In the genomic region with DNA sequence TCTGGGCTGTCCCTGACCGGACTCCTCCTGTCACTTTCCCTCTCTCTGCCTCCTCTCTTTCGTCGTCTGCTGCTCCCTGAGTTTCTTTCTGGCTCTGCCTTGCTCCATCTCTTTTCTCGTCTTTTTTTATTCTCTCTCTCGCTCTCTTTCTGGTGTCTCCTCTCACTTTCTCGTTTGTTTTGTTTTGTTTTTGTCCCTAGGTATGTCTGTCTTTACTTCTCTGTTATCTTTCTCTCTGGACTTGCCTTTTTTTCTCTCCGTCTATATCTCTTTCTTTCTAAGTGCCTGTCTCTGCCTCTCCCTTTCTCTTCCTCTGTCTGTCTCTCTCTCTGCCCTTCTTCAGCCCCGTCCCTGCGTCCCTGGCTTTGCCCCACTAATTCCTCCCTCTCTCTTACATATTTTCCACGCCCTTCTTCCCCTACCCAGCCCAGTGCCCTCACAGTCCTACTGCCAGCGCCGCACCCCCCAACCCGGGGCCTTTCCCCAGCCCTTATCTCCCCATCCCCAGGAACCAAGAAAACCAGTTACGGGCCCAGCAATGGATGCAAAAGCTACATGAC, we compare ENCODE assay signal across 10 cellular contexts. TPM values are rescaled to one million over a fixed set of nuclear protein-coding genes. Genes with fewer than 3 reads are reported as not detected.
DNase-seq lines count a peak whose midpoint lies in the region; ATAC-seq and TF ChIP-seq lines count a peak whose summit lies in the region.
"Had no signal": no experiment of that assay in that cellular context is flagged by ENCODE, and none has a peak within 500 bp of the region (broad histone marks: within the 10 kb centered on the region; RNA-seq: fewer than 3 reads in every experiment).

No MANE protein-coding gene starts in this region.

- peaks cover 13 to 27% (median 19%) of the 10 kb centered on the region in 5 donors for H3K27me3 Mint-ChIP-seq in naive thymus-derived CD8-positive, alpha-beta T cell

- H3K4me3 ChIP-seq in BE2C (ENCODE audit: low read depth, low read length) (peak overlapping the region; percentile 44), HCT116 (replicated peaks in 1 of 2; ENCODE audit: low read depth in 1 of 2, low read length in 2 of 2) (peak overlapping the region; percentile 27 to 30; a peak in 3 of 4 replicates), adrenal gland (no peak overlapping the region)

- POLR2A ChIA-PET in HCT116 (lab: Charles Lee), result no interaction called here
- POLR2A ChIA-PET in naive thymus-derived CD8-positive, alpha-beta T cell (lab: Charles Lee), result interaction anchor here (0.6 kb wide), 1 partner anchor 328 kb away, joined by 6 read pairs; no protein-coding TSS in a partner anchor

- no peaks in the 10 kb centered on the region for H4K20me1 ChIP-seq in HCT116 (ENCODE audit: insufficient read depth)

- no peaks in the 10 kb centered on the region for H3K9me3 ChIP-seq in BE2C
- H3K9me3 ChIP-seq in HCT116 (ENCODE audit: control insufficient read depth in 1 of 2, insufficient read depth in 1 of 2, low read depth in 1 of 2, low read length in 2 of 2), result no peaks in the 10 kb centered on the region
- no peaks in the 10 kb centered on the region for H3K9me3 ChIP-seq in adrenal gland (replicated peaks in 1 of 3)
- H3K9me3 ChIP-seq: HAP-1 had no signal

- H3K36me3 ChIP-seq in BE2C, result peaks cover 3% of the 10 kb centered on the region; the same call in 1 of the 2 replicates
- no peaks in the 10 kb centered on the region for H3K36me3 ChIP-seq in HCT116 (ENCODE audit: control insufficient read depth in 1 of 2, insufficient read depth in 2 of 2, low read length in 2 of 2)
- H3K36me3 ChIP-seq in adrenal gland (replicated peaks in 1 of 2), result no peaks in the 10 kb centered on the region
- H3K36me3 ChIP-seq: HAP-1 had no signal

- DNase-seq in BE2C (no peak), HCT116 (ENCODE audit: low read depth, low spot score) (no peak), adrenal gland (no peak), NCI-H748 (lab: John Stamatoyannopoulos, UW; ENCODE audit: unreplicated experiment) (no peak)
- DNase-seq in naive thymus-derived CD8-positive, alpha-beta T cell, result no peak

- no TSS peak for BruUV-seq in HCT116 (replicated peaks; lab: Mats Ljungman, UMichigan)

- peak overlapping the region in 1 of 10 donors; percentile 38 for H3K27ac Mint-ChIP-seq in naive thymus-derived CD8-positive, alpha-beta T cell

- no peaks in the 10 kb centered on the region for H3K79me2 ChIP-seq in HCT116 (ENCODE audit: insufficient read depth, low read length)

- no peaks in the 10 kb centered on the region for H3K9me2 ChIP-seq in HCT116 (ENCODE audit: insufficient read depth)

- intact Hi-C loops in HCT116 (cut with micrococcal nuclease), result loop anchor here (10.0 kb wide), 2 partner anchors 224 to 384 kb away; no protein-coding TSS in a partner anchor
- intact Hi-C loops in adrenal gland (cut with DNase I), result no loop called here

- 59 to 68% (median 62%) methylated on average over 13 to 14 of the region's 14 CpGs for WGBS in adrenal gland, 4 donors

- ATAC-seq in HCT116 (peak; percentile 14), HG03139 (IDR thresholded peaks at IDR 0.05; ENCODE audit: unreplicated experiment) (no peak), GM18519 (IDR thresholded peaks at IDR 0.05; ENCODE audit: low FRiP score, unreplicated experiment) (no peak)
- ATAC-seq in naive thymus-derived CD8-positive, alpha-beta T cell, result no peak

- H3K9ac ChIP-seq in HCT116 (ENCODE audit: low read length), result 0 out of 2 replicates have a peak overlapping the region, but pooled peaks have one; percentile 22

- peak overlapping the region in 7 of 10 donors; percentile 4 to 56 (median 38) for H3K4me3 Mint-ChIP-seq in naive thymus-derived CD8-positive, alpha-beta T cell

- H3K27me3 ChIP-seq in BE2C (no peaks in the 10 kb centered on the region), HCT116 (ENCODE audit: insufficient read depth, low read length) (no peaks in the 10 kb centered on the region), adrenal gland (no peaks in the 10 kb centered on the region)

- peak overlapping the region; percentile 69 for H3K4me2 ChIP-seq in HCT116 (ENCODE audit: low read length)

- TF ChIP-seq CTCF in BE2C (IDR thresholded peaks at IDR 0.05; ENCODE audit: low read depth, low read length) (no peak), HCT116 (IDR thresholded peaks at IDR 0.05 in 2 of 3, conservative IDR thresholded peaks at IDR 0.05 in 1 of 3; ENCODE audit: borderline replicate concordance in 1 of 3, insufficient read depth in 1 of 3, low read depth in 2 of 3, low read length in 2 of 3) (no peak), adrenal gland (IDR thresholded peaks at IDR 0.05) (no peak)

- TF ChIP-seq POLR2A in HCT116 (IDR thresholded peaks at IDR 0.05; ENCODE audit: borderline replicate concordance, extremely low read depth, insufficient read depth, insufficient read length) (no peak), adrenal gland (IDR thresholded peaks at IDR 0.05) (no peak)

- H3K4me1 ChIP-seq in BE2C, result peaks cover 11% of the 10 kb centered on the region
- H3K4me1 ChIP-seq in HCT116 (ENCODE audit: control insufficient read depth in 1 of 2, insufficient read depth in 2 of 2, low read length in 2 of 2), result peaks cover 22 to 33% of the 10 kb centered on the region in 2 experiments
- peaks cover 0 to 8% of the 10 kb centered on the region in 2 donors for H3K4me1 ChIP-seq in adrenal gland (replicated peaks in 1 of 2)

- no peak overlapping the region for H2AFZ ChIP-seq in HCT116 (ENCODE audit: low read depth, low read length, poor library complexity, severe bottlenecking)

- CTCF ChIA-PET in HCT116 (lab: Charles Lee), result no interaction called here

- H3K9me3 Mint-ChIP-seq in naive thymus-derived CD8-positive, alpha-beta T cell, result peaks cover 0 to 5% (median 0%) of the 10 kb centered on the region in 9 donors

- peaks cover 0 to 1% (median 0%) of the 10 kb centered on the region in 3 donors for H3K36me3 Mint-ChIP-seq in naive thymus-derived CD8-positive, alpha-beta T cell

- peaks cover 8 to 19% (median 14%) of the 10 kb centered on the region in 4 donors for H3K4me1 Mint-ChIP-seq in naive thymus-derived CD8-positive, alpha-beta T cell

- RAD21 ChIA-PET in HCT116 (lab: Charles Lee; ENCODE audit: low non-redundant PET in 1 of 2, low total read pairs in 2 of 2, uncharacterized antibody in 2 of 2, unreplicated experiment in 2 of 2), result no interaction called here

- H3K27ac ChIP-seq in HCT116 (ENCODE audit: low read depth, low read length) (peak overlapping the region; percentile 21; the same call in 1 of the 2 replicates), angular gyrus (ENCODE audit: low read depth, low read length) (peak overlapping the region; percentile 25), adrenal gland (no peak overlapping the region)
- H3K27ac ChIP-seq: C4-2B had no signal

- no peak for TF ChIP-seq RAD21 in HCT116 (IDR thresholded peaks at IDR 0.05; ENCODE audit: low read depth)

TF ChIP-seq in HCT116, 20 proteins besides CTCF, POLR2A, EP300 and RAD21:
- TF ChIP-seq CBX3 (IDR thresholded peaks at IDR 0.05; ENCODE audit: low read depth) (no peak), CEBPB (IDR thresholded peaks at IDR 0.05; ENCODE audit: low read depth) (no peak), SRF (IDR thresholded peaks at IDR 0.05; ENCODE audit: low read depth) (no peak), YY1 (IDR thresholded peaks at IDR 0.05; ENCODE audit: extremely low read depth, insufficient replicate concordance, low read depth, low read length) (no peak), EZH2phosphoT487 (IDR thresholded peaks at IDR 0.05; ENCODE audit: borderline replicate concordance) (no peak), ELF1 (IDR thresholded peaks at IDR 0.05; ENCODE audit: borderline replicate concordance, low read depth) (no peak), MAX (IDR thresholded peaks at IDR 0.05) (no peak), SIN3A (IDR thresholded peaks at IDR 0.05; ENCODE audit: low read depth) (no peak), ZFX (IDR thresholded peaks at IDR 0.05) (no peak), POLR2AphosphoS5 (IDR thresholded peaks at IDR 0.05; ENCODE audit: low read depth, low read length) (no peak), EZH2 (IDR thresholded peaks at IDR 0.05) (no peak)

RNA-seq across cellular contexts. Expression of gene SHKBP1, which starts 48.1 kb away (rescaled TPM):
- polyA plus RNA-seq in BE2C (2012; ENCODE audit: insufficient read depth, insufficient read length, low read depth), result 58.0 TPM
- total RNA-seq in HCT116 (2021; ENCODE audit: unreplicated experiment) (97.4 TPM), adrenal gland (10 to 100 TPM; 37.4 to 96.3 (median 51.6) TPM)
- 95.7 and 104 TPM in 2 replicates for polyA plus RNA-seq in HCT116 (2012)
- 100 to 1,000 TPM; 116 to 122 TPM for total RNA-seq in naive thymus-derived CD8-positive, alpha-beta T cell
- 10 to 100 TPM; 85.3 to 98.9 (median 89.9) TPM for polyA plus RNA-seq in naive thymus-derived CD8-positive, alpha-beta T cell
- 100 to 1,000 TPM in 2 of 3 donors, 10 to 100 TPM in 1; 17.8 to 157 (median 118) TPM for polyA plus RNA-seq in adrenal gland

Comparison
In these comparisons a context has a peak if more than half of its experiments do, and no peak if none do; other contexts are left out.
1. H3K4me3 ChIP-seq: peak in BE2C (single experiment) and HCT116 (2 of 2); none in adrenal gland (0 of 4).
2. H3K27ac ChIP-seq: peak in HCT116 (single experiment) and angular gyrus (single experiment); none in adrenal gland (0 of 5).